Comparison of ENCODE assay signal across 17 cellular contexts in the genomic region with DNA sequence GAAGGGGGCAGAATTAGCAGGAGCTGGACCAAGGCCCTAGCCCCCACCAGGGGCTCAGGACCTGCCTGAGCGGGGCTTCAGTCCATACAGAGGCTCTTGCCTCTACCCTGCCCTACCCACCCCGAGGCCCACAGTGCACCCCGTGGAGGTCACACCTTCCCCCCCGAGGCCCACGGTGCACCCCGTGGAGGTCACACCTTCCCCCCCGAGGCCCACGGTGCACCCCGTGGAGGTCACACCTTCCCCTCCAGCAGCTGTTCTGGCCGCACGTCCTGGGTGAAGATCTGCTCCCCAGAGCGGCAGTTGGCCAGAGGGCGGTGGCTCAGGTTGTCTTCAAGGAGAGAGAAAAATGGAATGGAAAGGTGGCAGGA. TPM values are rescaled to one million over a fixed set of nuclear protein-coding genes. Genes with fewer than 3 reads are reported as not detected.
DNase-seq lines count a peak whose midpoint lies in the region; ATAC-seq, FAIRE-seq and TF ChIP-seq lines count a peak whose summit lies in the region.
"Had no signal": no experiment of that assay in that cellular context is flagged by ENCODE, and none has a peak within 500 bp of the region (broad histone marks: within the 10 kb centered on the region; RNA-seq: fewer than 3 reads in every experiment).

No MANE protein-coding gene starts in this region.

- H3K9ac ChIP-seq in HepG2 (ENCODE audit: insufficient read depth, low read depth, low read length) = no peak overlapping the region

- no peak overlapping the region for H3K27ac Mint-ChIP-seq in central memory CD8-positive, alpha-beta T cell (ENCODE audit: low read depth)
- no peak overlapping the region for H3K27ac Mint-ChIP-seq in mesothelial cell of epicardium
- H3K27ac Mint-ChIP-seq: nephron progenitor cell had no signal

- TF ChIP-seq EP300 in HepG2 (IDR thresholded peaks at IDR 0.05; ENCODE audit: low read depth in 2 of 2, low read length in 2 of 2) (no peak), HepG2 (CRISPR knock-in tag; IDR thresholded peaks at IDR 0.05; ENCODE audit: borderline replicate concordance) (no peak)

- peaks cover 8% of the 10 kb centered on the region for H3K4me1 Mint-ChIP-seq in central memory CD8-positive, alpha-beta T cell
- H3K4me1 Mint-ChIP-seq in mesothelial cell of epicardium = peaks cover 16% of the 10 kb centered on the region

- BruUV-seq in HepG2 (replicated peaks; lab: Mats Ljungman, UMichigan) = no TSS peak

- no peaks in the 10 kb centered on the region for H3K9me3 ChIP-seq in HepG2 (ENCODE audit: low read length)
- H3K9me3 ChIP-seq: body of pancreas, ovary, suprapubic skin, uterus had no signal

- peaks cover 1% of the 10 kb centered on the region for H3K36me3 Mint-ChIP-seq in central memory CD8-positive, alpha-beta T cell (ENCODE audit: insufficient read depth)
- peaks cover 8% of the 10 kb centered on the region for H3K36me3 Mint-ChIP-seq in mesothelial cell of epicardium

- H3K9me3 Mint-ChIP-seq in central memory CD8-positive, alpha-beta T cell = no peaks in the 10 kb centered on the region
- H3K9me3 Mint-ChIP-seq in mesothelial cell of epicardium = no peaks in the 10 kb centered on the region
- H3K9me3 Mint-ChIP-seq: nephron progenitor cell had no signal

- no peak for TF ChIP-seq RAD21 in HepG2 (CRISPR knock-in tag; IDR thresholded peaks at IDR 0.05)

- H3K27me3 ChIP-seq in HepG2 (ENCODE audit: control insufficient read depth in 1 of 2, insufficient read depth in 2 of 2, low read length in 2 of 2) = no peaks in the 10 kb centered on the region
- H3K27me3 ChIP-seq: body of pancreas, ovary, suprapubic skin, uterus had no signal

- no peak overlapping the region for H2AFZ ChIP-seq in HepG2 (ENCODE audit: low read length)
- H2AFZ ChIP-seq: PC-9 had no signal

- intact Hi-C loops in HepG2 (cut with micrococcal nuclease; ENCODE audit: unreplicated experiment) = no loop called here

- H3K79me2 ChIP-seq in HepG2 (ENCODE audit: insufficient read depth, low read length) = no peaks in the 10 kb centered on the region

- in situ Hi-C loops in HepG2 (cut with HindIII; ENCODE audit: extremely low pct_ligation_motif_present, low pct_unique_long_range_greater_than_20kb) = no loop called here

- peak; percentile 96 for ATAC-seq in central memory CD8-positive, alpha-beta T cell (replicated peaks; ENCODE audit: extremely low read depth, poor library complexity, severe bottlenecking)
- ATAC-seq in HepG2 = peak; percentile 1; the same call in 1 of the 3 replicates

- 69% methylated on average over 10 of the region's 13 CpGs for WGBS in HepG2 (ENCODE audit: low lambda C conversion rate)

- no peaks in the 10 kb centered on the region for H3K27me3 Mint-ChIP-seq in central memory CD8-positive, alpha-beta T cell
- H3K27me3 Mint-ChIP-seq in mesothelial cell of epicardium (ENCODE audit: low read depth) = no peaks in the 10 kb centered on the region

- no peak overlapping the region for H3K27ac ChIP-seq in HepG2 (ENCODE audit: extremely low read length, insufficient read depth, low read length)
- H3K27ac ChIP-seq in substantia nigra (ENCODE audit: low read depth, low read length, poor library complexity, severe bottlenecking) = peak overlapping the region; percentile 90
- H3K27ac ChIP-seq: body of pancreas, ovary, PC-9, suprapubic skin, uterus had no signal

- peaks cover 27% of the 10 kb centered on the region for H3K4me1 ChIP-seq in HepG2 (ENCODE audit: insufficient read depth, low read length)
- H3K4me1 ChIP-seq: body of pancreas, uterus had no signal

- no peak for DNase-seq in central memory CD8-positive, alpha-beta T cell (ENCODE audit: low spot score in 2 of 2)
- DNase-seq in HepG2 (ENCODE audit: low spot score) (no peak), substantia nigra (lab: John Stamatoyannopoulos, UW) (no peak), mesothelial cell of epicardium (ENCODE audit: low spot score in 2 of 2, unreplicated experiment in 2 of 2) (no peak), activated gamma-delta T cell (lab: John Stamatoyannopoulos, UW) (no peak)
- DNase-seq: DND-41, NCI-H1105 treated with DMSO at 0.1 percent for 48 hours, NCI-H1930, nephron progenitor cell, ovary, retina, Right ventricle myocardium superior, uterus had no signal

- CTCF ChIA-PET in HepG2 (lab: Yijun Ruan, JAX; ENCODE audit: low intra/inter-chr PET ratio, low total read pairs) = interaction anchor here (1.2 to 2.7 kb wide), 3 partner anchors 12 to 97 kb away, joined by 3 to 22 read pairs (median 4); a partner anchor contains a TSS

- no peaks in the 10 kb centered on the region for H4K20me1 ChIP-seq in HepG2 (ENCODE audit: insufficient read depth, low read length)

- POLR2A ChIA-PET in HepG2 (lab: Yijun Ruan, JAX) = no interaction called here

- no peak overlapping the region for H3K4me2 ChIP-seq in HepG2 (ENCODE audit: low read depth, low read length)
- H3K4me2 ChIP-seq: PC-9, smooth muscle cell had no signal

- FAIRE-seq in HepG2 (lab: Jason Lieb, UNC) = no peak

- H3K4me3 Mint-ChIP-seq in central memory CD8-positive, alpha-beta T cell = peak overlapping the region; percentile 18
- H3K4me3 Mint-ChIP-seq in mesothelial cell of epicardium = no peak overlapping the region
- H3K4me3 Mint-ChIP-seq: nephron progenitor cell had no signal

- TF ChIP-seq CTCF in HepG2 (CRISPR knock-in tag; IDR thresholded peaks at IDR 0.05) (no peak), mesothelial cell of epicardium (IDR thresholded peaks at IDR 0.05; ENCODE audit: unreplicated experiment) (no peak)

- no peak overlapping the region for H3K4me3 ChIP-seq in HepG2 (replicated peaks in 1 of 3; ENCODE audit: insufficient read depth in 1 of 3, low read depth in 2 of 3, low read length in 3 of 3)
- H3K4me3 ChIP-seq: body of pancreas, ovary, PC-9, smooth muscle cell, suprapubic skin, uterus had no signal

- H3K36me3 ChIP-seq in HepG2 (replicated peaks in 1 of 2; ENCODE audit: control insufficient read depth in 1 of 2, insufficient read depth in 2 of 2, low read length in 2 of 2) = peaks cover 9 to 36% of the 10 kb centered on the region in 2 experiments; a peak in 4 of 5 replicates
- H3K36me3 ChIP-seq: ovary, uterus had no signal

- TF ChIP-seq POLR2A in HepG2 (IDR thresholded peaks at IDR 0.05; ENCODE audit: insufficient read depth in 1 of 2, low read depth in 2 of 2, low read length in 2 of 2) = no peak

RNA-seq across cellular contexts. Expression of a gene that starts 11.4 kb away (rescaled TPM):
- total RNA-seq in HepG2 (2016; rRNA removed; fragmentation: Illumina TruSeq; extraction: Trizol) (5.2 and 10.6 TPM in 2 replicates), mesothelial cell of epicardium (37.4 to 39.2 TPM (median 37.4 TPM) in 3 replicates)
- total RNA-seq in HepG2 (2016; cell fraction: cytosol; rRNA removed; fragmentation: Illumina TruSeq; extraction: Trizol; ENCODE audit: low read depth) = 1.5 and 1.8 TPM in 2 replicates
- 4.9 and 7.5 TPM in 2 replicates for total RNA-seq in HepG2 (2016; cell fraction: insoluble cytoplasmic fraction; rRNA removed; fragmentation: Illumina TruSeq; extraction: Trizol)
- total RNA-seq in HepG2 (2016; cell fraction: membrane; rRNA removed; fragmentation: Illumina TruSeq; extraction: Trizol) = 3.4 and 4.1 TPM in 2 replicates
- 6.8 and 8.0 TPM in 2 replicates for total RNA-seq in HepG2 (2016; cell fraction: nucleus; rRNA removed; fragmentation: Illumina TruSeq; extraction: Trizol)
- polyA plus RNA-seq in HepG2 (2011; rRNA removed) = 6.8 and 7.8 TPM in 2 replicates
- 1.9 and 2.2 TPM in 2 replicates for polyA plus RNA-seq in HepG2 (2011; cell fraction: cytosol; rRNA removed)
- 23.6 and 26.5 TPM in 2 replicates for polyA plus RNA-seq in HepG2 (2011; cell fraction: nucleus; rRNA removed)
- polyA plus RNA-seq in HepG2 (2012) = 6.2 and 9.6 TPM in 2 replicates
- 0.61 and 0.68 TPM in 2 replicates for polyA plus RNA-seq in HepG2 (2016; cell fraction: cytosol; fragmentation: Illumina TruSeq; extraction: Trizol; ENCODE audit: low read depth)
- 4.4 and 7.0 TPM in 2 replicates for polyA plus RNA-seq in HepG2 (2016; cell fraction: insoluble cytoplasmic fraction; fragmentation: Illumina TruSeq; extraction: Trizol; ENCODE audit: low read depth)
- polyA plus RNA-seq in HepG2 (2016; cell fraction: membrane; fragmentation: Illumina TruSeq; extraction: Trizol; ENCODE audit: low read depth) = 1.6 and 1.8 TPM in 2 replicates
- 16.3 and 16.6 TPM in 2 replicates for polyA plus RNA-seq in HepG2 (2016; cell fraction: nucleus; fragmentation: Illumina TruSeq; extraction: Trizol; ENCODE audit: insufficient read depth, low read depth)
- 11.8 and 14.9 TPM in 2 replicates for polyA minus RNA-seq in HepG2 (2011; rRNA and poly(A)+ RNA removed; ENCODE audit: low replicate concordance)
- polyA minus RNA-seq in HepG2 (2011; cell fraction: cytosol; rRNA and poly(A)+ RNA removed) = 4.9 and 5.0 TPM in 2 replicates
- polyA minus RNA-seq in HepG2 (2011; cell fraction: nucleus; rRNA and poly(A)+ RNA removed) = 17.0 and 20.4 TPM in 2 replicates

RNA-seq across cellular contexts. Expression of a gene that starts 12.4 kb away (rescaled TPM):
- total RNA-seq in HepG2 (2016; rRNA removed; fragmentation: Illumina TruSeq; extraction: Trizol) (43.6 and 62.9 TPM in 2 replicates), mesothelial cell of epicardium (27.2 to 31.8 TPM (median 31.8 TPM) in 3 replicates)
- total RNA-seq in HepG2 (2016; cell fraction: cytosol; rRNA removed; fragmentation: Illumina TruSeq; extraction: Trizol; ENCODE audit: low read depth) = 20.6 and 23.0 TPM in 2 replicates
- 44.0 and 64.1 TPM in 2 replicates for total RNA-seq in HepG2 (2016; cell fraction: insoluble cytoplasmic fraction; rRNA removed; fragmentation: Illumina TruSeq; extraction: Trizol)
- total RNA-seq in HepG2 (2016; cell fraction: membrane; rRNA removed; fragmentation: Illumina TruSeq; extraction: Trizol) = 44.5 and 45.0 TPM in 2 replicates
- 39.9 and 48.4 TPM in 2 replicates for total RNA-seq in HepG2 (2016; cell fraction: nucleus; rRNA removed; fragmentation: Illumina TruSeq; extraction: Trizol)
- 63.3 and 64.4 TPM in 2 replicates for polyA plus RNA-seq in HepG2 (2011; rRNA removed)
- polyA plus RNA-seq in HepG2 (2011; cell fraction: cytosol; rRNA removed) = 36.2 and 47.1 TPM in 2 replicates
- polyA plus RNA-seq in HepG2 (2011; cell fraction: nucleus; rRNA removed) = 87.7 and 89.1 TPM in 2 replicates
- 22.1 and 34.4 TPM in 2 replicates for polyA plus RNA-seq in HepG2 (2012)
- polyA plus RNA-seq in HepG2 (2016; cell fraction: cytosol; fragmentation: Illumina TruSeq; extraction: Trizol; ENCODE audit: low read depth) = 20.4 and 20.5 TPM in 2 replicates
- polyA plus RNA-seq in HepG2 (2016; cell fraction: insoluble cytoplasmic fraction; fragmentation: Illumina TruSeq; extraction: Trizol; ENCODE audit: low read depth) = 37.7 and 50.5 TPM in 2 replicates
- 30.9 and 35.9 TPM in 2 replicates for polyA plus RNA-seq in HepG2 (2016; cell fraction: membrane; fragmentation: Illumina TruSeq; extraction: Trizol; ENCODE audit: low read depth)
- 108 and 110 TPM in 2 replicates for polyA plus RNA-seq in HepG2 (2016; cell fraction: nucleus; fragmentation: Illumina TruSeq; extraction: Trizol; ENCODE audit: insufficient read depth, low read depth)
- polyA minus RNA-seq in HepG2 (2011; rRNA and poly(A)+ RNA removed; ENCODE audit: low replicate concordance) = 56.0 and 95.0 TPM in 2 replicates
- 11.3 and 14.0 TPM in 2 replicates for polyA minus RNA-seq in HepG2 (2011; cell fraction: cytosol; rRNA and poly(A)+ RNA removed)
- 13.9 and 15.5 TPM in 2 replicates for polyA minus RNA-seq in HepG2 (2011; cell fraction: nucleus; rRNA and poly(A)+ RNA removed)

RNA-seq across cellular contexts. Expression of a gene that starts 21.5 kb away (rescaled TPM):
- 53.9 and 86.7 TPM in 2 replicates for total RNA-seq in HepG2 (2016; rRNA removed; fragmentation: Illumina TruSeq; extraction: Trizol)
- total RNA-seq in HepG2 (2016; cell fraction: cytosol; rRNA removed; fragmentation: Illumina TruSeq; extraction: Trizol; ENCODE audit: low read depth) = 27.2 and 32.8 TPM in 2 replicates
- 51.9 and 87.2 TPM in 2 replicates for total RNA-seq in HepG2 (2016; cell fraction: insoluble cytoplasmic fraction; rRNA removed; fragmentation: Illumina TruSeq; extraction: Trizol)
- total RNA-seq in HepG2 (2016; cell fraction: membrane; rRNA removed; fragmentation: Illumina TruSeq; extraction: Trizol) = 45.8 and 50.7 TPM in 2 replicates
- total RNA-seq in HepG2 (2016; cell fraction: nucleus; rRNA removed; fragmentation: Illumina TruSeq; extraction: Trizol) = 72.1 and 85.8 TPM in 2 replicates
- polyA plus RNA-seq in HepG2 (2011; rRNA removed) = 83.0 and 109 TPM in 2 replicates
- polyA plus RNA-seq in HepG2 (2011; cell fraction: cytosol; rRNA removed) = 40.2 and 67.1 TPM in 2 replicates
- polyA plus RNA-seq in HepG2 (2011; cell fraction: nucleus; rRNA removed) = 384 and 448 TPM in 2 replicates
- 33.3 and 59.5 TPM in 2 replicates for polyA plus RNA-seq in HepG2 (2012)
- polyA plus RNA-seq in HepG2 (2016; cell fraction: cytosol; fragmentation: Illumina TruSeq; extraction: Trizol; ENCODE audit: low read depth) = 23.2 and 28.1 TPM in 2 replicates
- 41.6 and 52.9 TPM in 2 replicates for polyA plus RNA-seq in HepG2 (2016; cell fraction: insoluble cytoplasmic fraction; fragmentation: Illumina TruSeq; extraction: Trizol; ENCODE audit: low read depth)
- polyA plus RNA-seq in HepG2 (2016; cell fraction: membrane; fragmentation: Illumina TruSeq; extraction: Trizol; ENCODE audit: low read depth) = 32.5 and 33.0 TPM in 2 replicates
- 204 and 230 TPM in 2 replicates for polyA plus RNA-seq in HepG2 (2016; cell fraction: nucleus; fragmentation: Illumina TruSeq; extraction: Trizol; ENCODE audit: insufficient read depth, low read depth)
- 30.9 and 126 TPM in 2 replicates for polyA minus RNA-seq in HepG2 (2011; rRNA and poly(A)+ RNA removed; ENCODE audit: low replicate concordance)
- 30.6 and 31.7 TPM in 2 replicates for polyA minus RNA-seq in HepG2 (2011; cell fraction: cytosol; rRNA and poly(A)+ RNA removed)
- polyA minus RNA-seq in HepG2 (2011; cell fraction: nucleus; rRNA and poly(A)+ RNA removed) = 79.4 and 86.0 TPM in 2 replicates
- total RNA-seq in mesothelial cell of epicardium = 29.8 to 33.1 TPM (median 31.9 TPM) in 3 replicates

RNA-seq across cellular contexts. Expression of a gene that starts 47.5 kb away (rescaled TPM):
- total RNA-seq in HepG2 (2016; rRNA removed; fragmentation: Illumina TruSeq; extraction: Trizol) (20.8 and 32.6 TPM in 2 replicates), mesothelial cell of epicardium (126 to 130 TPM (median 126 TPM) in 3 replicates)
- 26.4 and 26.9 TPM in 2 replicates for total RNA-seq in HepG2 (2016; cell fraction: cytosol; rRNA removed; fragmentation: Illumina TruSeq; extraction: Trizol; ENCODE audit: low read depth)
- 17.2 and 32.1 TPM in 2 replicates for total RNA-seq in HepG2 (2016; cell fraction: insoluble cytoplasmic fraction; rRNA removed; fragmentation: Illumina TruSeq; extraction: Trizol)
- total RNA-seq in HepG2 (2016; cell fraction: membrane; rRNA removed; fragmentation: Illumina TruSeq; extraction: Trizol) = 23.6 and 28.5 TPM in 2 replicates
- 32.2 and 37.2 TPM in 2 replicates for total RNA-seq in HepG2 (2016; cell fraction: nucleus; rRNA removed; fragmentation: Illumina TruSeq; extraction: Trizol)
- 134 and 150 TPM in 2 replicates for polyA plus RNA-seq in HepG2 (2011; rRNA removed)
- 37.1 and 46.4 TPM in 2 replicates for polyA plus RNA-seq in HepG2 (2011; cell fraction: cytosol; rRNA removed)
- polyA plus RNA-seq in HepG2 (2011; cell fraction: nucleus; rRNA removed) = 1,312 and 1,888 TPM in 2 replicates
- 125 and 137 TPM in 2 replicates for polyA plus RNA-seq in HepG2 (2012)
- 5.0 and 5.4 TPM in 2 replicates for polyA plus RNA-seq in HepG2 (2016; cell fraction: cytosol; fragmentation: Illumina TruSeq; extraction: Trizol; ENCODE audit: low read depth)
- 15.7 and 19.0 TPM in 2 replicates for polyA plus RNA-seq in HepG2 (2016; cell fraction: insoluble cytoplasmic fraction; fragmentation: Illumina TruSeq; extraction: Trizol; ENCODE audit: low read depth)
- 16.7 and 22.4 TPM in 2 replicates for polyA plus RNA-seq in HepG2 (2016; cell fraction: membrane; fragmentation: Illumina TruSeq; extraction: Trizol; ENCODE audit: low read depth)
- polyA plus RNA-seq in HepG2 (2016; cell fraction: nucleus; fragmentation: Illumina TruSeq; extraction: Trizol; ENCODE audit: insufficient read depth, low read depth) = 121 and 131 TPM in 2 replicates
- polyA minus RNA-seq in HepG2 (2011; rRNA and poly(A)+ RNA removed; ENCODE audit: low replicate concordance) = 36.2 and 133 TPM in 2 replicates
- 52.6 and 54.1 TPM in 2 replicates for polyA minus RNA-seq in HepG2 (2011; cell fraction: cytosol; rRNA and poly(A)+ RNA removed)
- 148 and 161 TPM in 2 replicates for polyA minus RNA-seq in HepG2 (2011; cell fraction: nucleus; rRNA and poly(A)+ RNA removed)
